In genomic region chr13:33218426-33218825, GRCh38 we compare ENCODE assay signal across 20 cellular contexts.
DNase-seq lines count a peak whose midpoint lies in the region; ATAC-seq, FAIRE-seq and TF ChIP-seq lines count a peak whose summit lies in the region.
"Had no signal": no experiment of that assay in that cellular context is flagged by ENCODE, and none has a peak within 500 bp of the region (broad histone marks: within the 10 kb centered on the region; RNA-seq: fewer than 3 reads in every experiment).

No MANE protein-coding gene starts in this region.

- 88% methylated on average over 1 of the region's 1 CpG for WGBS in A549 (ENCODE audit: missing lambda C conversion rate)
- 86 to 90% methylated on average over 1 of the region's 1 CpG for WGBS in esophagus, 2 donors

- TF ChIP-seq EP300 in A549 (IDR thresholded peaks at IDR 0.05): no peak

- no peak for TF ChIP-seq CTCF in A549 (IDR thresholded peaks at IDR 0.05)
- TF ChIP-seq CTCF in RWPE2 (IDR thresholded peaks at IDR 0.05; ENCODE audit: poor library complexity, severe bottlenecking): no peak
- TF ChIP-seq CTCF in nephron (IDR thresholded peaks at IDR 0.05; ENCODE audit: unreplicated experiment in 3 of 3): no peak

- ATAC-seq in A549 (no peak), RWPE2 (ENCODE audit: low read depth) (peak; percentile 64), HG03457 (IDR thresholded peaks at IDR 0.05; ENCODE audit: unreplicated experiment) (no peak)
- no peak for ATAC-seq in naive thymus-derived CD8-positive, alpha-beta T cell
- ATAC-seq: activated CD4-positive, alpha-beta T cell treated with anti-CD3 and anti-CD28 coated beads for 36 hours had no signal

- H3K4me1 ChIP-seq in A549 (peaks cover 13% of the 10 kb centered on the region; the same call in 1 of the 3 replicates), RWPE2 (ENCODE audit: insufficient read depth, poor library complexity, severe bottlenecking) (peaks cover 43% of the 10 kb centered on the region), esophagus (ENCODE audit: control insufficient read depth in 2 of 2, insufficient read depth in 2 of 2, low read length in 1 of 2) (peaks cover 3 to 13% of the 10 kb centered on the region in 2 donors)

- H3K36me3 Mint-ChIP-seq in nephron (ENCODE audit: low read depth): no peaks in the 10 kb centered on the region
- H3K36me3 Mint-ChIP-seq in naive thymus-derived CD8-positive, alpha-beta T cell: no peaks in the 10 kb centered on the region
- H3K36me3 Mint-ChIP-seq: activated naive CD8-positive, alpha-beta T cell treated with anti-CD3 and anti-CD28 coated beads for 36 hours had no signal

- no peaks in the 10 kb centered on the region for H3K9me3 Mint-ChIP-seq in nephron
- no peaks in the 10 kb centered on the region for H3K9me3 Mint-ChIP-seq in naive thymus-derived CD8-positive, alpha-beta T cell
- H3K9me3 Mint-ChIP-seq: activated naive CD8-positive, alpha-beta T cell treated with anti-CD3 and anti-CD28 coated beads for 36 hours; activated T-helper 1 cell treated with anti-CD3 and anti-CD28 coated beads, Interleukin-12 subunit alpha, Interleukin-12 subunit beta, Interleukin-2, Interleukin-4 antibody, amounts not matched to agents 30 ng/mL and 10 ng/mL and 1 ng/mL, durations not matched to agents 14 hours and 24 hours and 36 hours; nephron progenitor cell; stimulated activated naive CD8-positive, alpha-beta T cell treated with anti-CD3 and anti-CD28 coated beads, Interleukin-15, Interleukin-2, amounts not matched to agents 100 ng/mL and 50 ng/mL, for 24 hours had no signal

- no peaks in the 10 kb centered on the region for H3K27me3 ChIP-seq in RWPE2 (ENCODE audit: insufficient read depth, poor library complexity, severe bottlenecking)
- H3K27me3 ChIP-seq in esophagus (ENCODE audit: control insufficient read depth in 1 of 2, insufficient read depth in 2 of 2, low read length in 2 of 2): no peaks in the 10 kb centered on the region

- DNase-seq in A549 (ENCODE audit: low read depth in 1 of 2, low spot score in 1 of 2) (no peak), RWPE2 (ENCODE audit: low spot score) (no peak), DMS 273 (lab: John Stamatoyannopoulos, UW; ENCODE audit: unreplicated experiment) (no peak)
- no peak for DNase-seq in naive thymus-derived CD8-positive, alpha-beta T cell
- no peak for DNase-seq in activated naive CD4-positive, alpha-beta T cell treated with Interleukin-2 at 50 U/mL for 16 hours
- DNase-seq: activated CD4-positive, alpha-beta T cell treated with anti-CD3 and anti-CD28 coated beads for 36 hours; activated naive CD8-positive, alpha-beta T cell treated with anti-CD3 and anti-CD28 coated beads for 36 hours; foreskin melanocyte; kidney; NCI-H1417; NCI-H524; nephron progenitor cell; stimulated activated CD4-positive, alpha-beta T cell treated with anti-CD3 and anti-CD28 coated beads, Interleukin-2, amount 100 ng/mL, for 48 hours had no signal

- no peaks in the 10 kb centered on the region for H3K27me3 Mint-ChIP-seq in nephron (ENCODE audit: low read depth)
- H3K27me3 Mint-ChIP-seq in naive thymus-derived CD8-positive, alpha-beta T cell: peaks cover 0 to 8% (median 0%) of the 10 kb centered on the region in 5 donors
- H3K27me3 Mint-ChIP-seq: activated naive CD8-positive, alpha-beta T cell treated with anti-CD3 and anti-CD28 coated beads for 36 hours; stimulated activated naive CD8-positive, alpha-beta T cell treated with anti-CD3 and anti-CD28 coated beads, Interleukin-15, Interleukin-2, amounts not matched to agents 100 ng/mL and 50 ng/mL, for 24 hours had no signal

- H3K4me3 ChIP-seq in A549 (no peak overlapping the region), RWPE2 (ENCODE audit: severe bottlenecking) (no peak overlapping the region), esophagus (ENCODE audit: low read depth in 1 of 2, low read length in 2 of 2) (no peak overlapping the region)
- H3K4me3 ChIP-seq: coronary artery had no signal

- peaks cover 85% of the 10 kb centered on the region for H3K4me1 Mint-ChIP-seq in nephron
- no peaks in the 10 kb centered on the region for H3K4me1 Mint-ChIP-seq in naive thymus-derived CD8-positive, alpha-beta T cell
- H3K4me1 Mint-ChIP-seq: activated CD4-positive, alpha-beta T cell treated with anti-CD3 and anti-CD28 coated beads for 36 hours; activated naive CD8-positive, alpha-beta T cell treated with anti-CD3 and anti-CD28 coated beads for 36 hours had no signal

- H3K27ac Mint-ChIP-seq in nephron: peak overlapping the region in 2 of 3 experiments; percentile 84 to 99
- no peak overlapping the region for H3K27ac Mint-ChIP-seq in naive thymus-derived CD8-positive, alpha-beta T cell
- H3K27ac Mint-ChIP-seq: activated CD4-positive, alpha-beta T cell treated with anti-CD3 and anti-CD28 coated beads for 36 hours; activated naive CD8-positive, alpha-beta T cell treated with anti-CD3 and anti-CD28 coated beads for 36 hours; activated T-helper 1 cell treated with anti-CD3 and anti-CD28 coated beads, Interleukin-12 subunit alpha, Interleukin-12 subunit beta, Interleukin-2, Interleukin-4 antibody, amounts not matched to agents 30 ng/mL and 10 ng/mL and 1 ng/mL, durations not matched to agents 14 hours and 24 hours and 36 hours; nephron progenitor cell; stimulated activated naive CD8-positive, alpha-beta T cell treated with anti-CD3 and anti-CD28 coated beads, Interleukin-15, Interleukin-2, amounts not matched to agents 100 ng/mL and 50 ng/mL, for 24 hours had no signal

- H3K36me3 ChIP-seq in RWPE2 (ENCODE audit: low read depth) (peaks cover 11% of the 10 kb centered on the region), esophagus (ENCODE audit: control insufficient read depth in 2 of 2, insufficient read depth in 2 of 2, low read length in 1 of 2) (no peaks in the 10 kb centered on the region)

- no peaks in the 10 kb centered on the region for H3K9me3 ChIP-seq in A549
- H3K9me3 ChIP-seq in RWPE2 (ENCODE audit: severe bottlenecking): no peaks in the 10 kb centered on the region
- H3K9me3 ChIP-seq in esophagus (ENCODE audit: control insufficient read depth in 2 of 2, insufficient read depth in 1 of 2, low read depth in 1 of 2, low read length in 1 of 2): no peaks in the 10 kb centered on the region

- H3K4me2 ChIP-seq in A549: peak overlapping the region; percentile 40; the same call in 2 of the 3 replicates

- POLR2A ChIA-PET in A549 (lab: Yijun Ruan, JAX): no interaction called here
- POLR2A ChIA-PET in naive thymus-derived CD8-positive, alpha-beta T cell (lab: Charles Lee): no interaction called here

- no peak for TF ChIP-seq RAD21 in A549 (conservative IDR thresholded peaks at IDR 0.05 in 1 of 2, IDR thresholded peaks at IDR 0.05 in 1 of 2)

- FAIRE-seq in A549 (lab: Jason Lieb, UNC): no peak
- FAIRE-seq: kidney, small intestine had no signal

- no peak for TF ChIP-seq POLR2A in A549 (IDR thresholded peaks at IDR 0.05; ENCODE audit: low read length)

- H3K4me3 Mint-ChIP-seq in nephron: no peak overlapping the region
- H3K4me3 Mint-ChIP-seq in naive thymus-derived CD8-positive, alpha-beta T cell: no peak overlapping the region
- H3K4me3 Mint-ChIP-seq: activated CD4-positive, alpha-beta T cell treated with anti-CD3 and anti-CD28 coated beads for 36 hours; activated naive CD8-positive, alpha-beta T cell treated with anti-CD3 and anti-CD28 coated beads for 36 hours; activated T-helper 1 cell treated with anti-CD3 and anti-CD28 coated beads, Interleukin-12 subunit alpha, Interleukin-12 subunit beta, Interleukin-2, Interleukin-4 antibody, amounts not matched to agents 30 ng/mL and 10 ng/mL and 1 ng/mL, durations not matched to agents 14 hours and 24 hours and 36 hours; nephron progenitor cell; stimulated activated naive CD8-positive, alpha-beta T cell treated with anti-CD3 and anti-CD28 coated beads, Interleukin-15, Interleukin-2, amounts not matched to agents 100 ng/mL and 50 ng/mL, for 24 hours had no signal

- H3K27ac ChIP-seq in A549 (no peak overlapping the region; a peak in 1 of 6 replicates), RWPE2 (ENCODE audit: poor library complexity, severe bottlenecking) (peak overlapping the region; percentile 68), esophagus (ENCODE audit: low read depth in 2 of 2, low read length in 1 of 2) (peak overlapping the region; percentile 60 to 62)
- H3K27ac ChIP-seq: coronary artery had no signal

- CTCF ChIA-PET in A549 (lab: Yijun Ruan, JAX): interaction anchor here (1.0 kb wide), 1 partner anchor 10 kb away, joined by 6 read pairs; no protein-coding TSS in a partner anchor

TF ChIP-seq in A549, 52 proteins besides CTCF, POLR2A, EP300 and RAD21:
- TF ChIP-seq HOXB5 (CRISPR knock-in tag; IDR thresholded peaks at IDR 0.05) (no peak), ATOH8 (CRISPR knock-in tag; IDR thresholded peaks at IDR 0.05; ENCODE audit: low read depth) (no peak), TFCP2L1 (CRISPR knock-in tag; IDR thresholded peaks at IDR 0.05) (no peak), MYC (IDR thresholded peaks at IDR 0.05; ENCODE audit: borderline replicate concordance, low read length) (no peak), FOXS1 (CRISPR knock-in tag; IDR thresholded peaks at IDR 0.05) (no peak), E2F6 (IDR thresholded peaks at IDR 0.05; ENCODE audit: borderline replicate concordance, low read depth) (no peak), ESRRA (IDR thresholded peaks at IDR 0.05; ENCODE audit: borderline replicate concordance, low read length) (no peak), KDM5A (IDR thresholded peaks at IDR 0.05) (no peak), FOSL2 (IDR thresholded peaks at IDR 0.05) (no peak), FOSL2 (CRISPR knock-in tag; IDR thresholded peaks at IDR 0.05) (no peak)

Comparison
In these comparisons a context has a peak if more than half of its experiments do, and no peak if none do; other contexts are left out.
1. H3K27ac ChIP-seq: peak in RWPE2 (single experiment) and esophagus (2 of 2); none in A549 (0 of 2).
2. H3K27ac Mint-ChIP-seq: peak in nephron (2 of 3); none in naive thymus-derived CD8-positive, alpha-beta T cell (0 of 10).